In the genomic region with DNA sequence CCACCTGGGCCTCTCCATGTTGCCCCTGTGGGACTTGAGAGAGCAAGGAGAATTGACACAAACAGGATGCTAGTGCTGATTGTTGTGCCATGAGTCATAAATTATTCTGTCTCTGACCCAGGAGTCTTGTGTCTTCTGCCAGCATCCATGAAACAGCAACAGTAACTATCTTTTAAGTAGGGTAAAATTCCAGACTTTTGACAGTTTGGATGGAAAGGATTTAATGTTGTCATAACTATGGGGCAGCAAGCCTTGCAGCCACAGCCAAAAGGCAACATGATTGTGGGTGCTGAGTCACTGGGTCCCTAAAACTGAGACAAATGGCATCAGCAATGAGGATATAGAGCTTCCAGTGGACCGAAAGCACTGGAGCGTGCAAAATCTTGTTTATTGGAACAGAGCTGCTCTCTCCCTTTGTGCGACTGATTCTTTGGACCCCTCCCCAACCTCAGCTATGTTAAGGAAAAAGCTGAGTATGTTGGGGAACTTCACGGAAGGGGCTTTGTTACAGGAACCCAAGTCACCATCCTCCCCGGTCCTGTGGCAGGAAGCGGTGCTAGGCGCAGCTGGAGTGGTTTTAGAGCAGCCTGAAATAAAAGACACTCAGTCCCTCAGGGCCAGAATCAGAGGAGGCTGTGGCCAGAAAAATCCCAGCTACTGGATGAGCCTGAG, we compare ENCODE assay signal across 1 cellular context.
TF ChIP-seq lines count a peak whose summit lies in the region.

No MANE protein-coding gene starts in this region.

TF ChIP-seq in IMR-90, 13 proteins besides CTCF, POLR2A, EP300 and RAD21:
- TF ChIP-seq SMC3 (IDR thresholded peaks at IDR 0.05; ENCODE audit: low read depth, low read length) (no peak), CHD1 (IDR thresholded peaks at IDR 0.05; ENCODE audit: low read depth, low read length) (no peak), MAFK (IDR thresholded peaks at IDR 0.05; ENCODE audit: low read depth, low read length) (no peak), CEBPB (IDR thresholded peaks at IDR 0.05; ENCODE audit: low read depth, low read length) (no peak), MAZ (IDR thresholded peaks at IDR 0.05; ENCODE audit: borderline replicate concordance, low read depth, low read length) (no peak), RFX5 (IDR thresholded peaks at IDR 0.05; ENCODE audit: low read depth, low read length) (no peak)
TF ChIP-seq in IMR-90: peak in this region for 0.
